ENCODE assay signal across 8 cellular contexts in the genomic region with DNA sequence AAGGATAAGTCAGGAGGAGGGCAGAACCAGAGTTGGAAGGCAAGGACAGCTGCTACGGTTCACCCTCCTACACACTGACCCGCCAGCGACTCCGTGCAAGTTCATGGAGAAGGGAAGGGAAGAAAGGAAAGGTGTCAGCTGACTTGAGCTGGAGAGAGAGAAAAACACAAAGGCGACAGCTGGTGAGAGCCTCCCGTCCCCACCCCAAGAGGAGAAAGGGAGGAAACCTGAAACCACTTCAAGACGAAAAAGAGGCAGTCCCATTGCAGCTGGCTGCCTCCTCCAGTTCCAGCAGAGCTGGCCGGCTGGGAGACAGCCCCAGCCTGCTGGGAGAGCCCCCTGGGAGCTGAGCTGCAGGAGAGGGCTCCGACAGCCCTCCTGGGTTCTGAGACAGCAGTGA.
DNase-seq lines count a peak whose midpoint lies in the region; ATAC-seq and TF ChIP-seq lines count a peak whose summit lies in the region.

No MANE protein-coding gene starts in this region.

- no peaks in the 10 kb centered on the region for H3K9me3 ChIP-seq in MM.1S (replicated peaks; ENCODE audit: insufficient read depth, low read length)

- no peak overlapping the region for H3K4me3 ChIP-seq in MM.1S (ENCODE audit: low read length)
- H3K4me3 ChIP-seq in WI38 (ENCODE audit: low read depth, low read length): peak overlapping the region; percentile 52

- H3K36me3 ChIP-seq in MM.1S (replicated peaks; ENCODE audit: insufficient read depth, low read length): no peaks in the 10 kb centered on the region

- no peaks in the 10 kb centered on the region for H3K4me1 Mint-ChIP-seq in stimulated activated effector memory CD8-positive, alpha-beta T cell treated with anti-CD3 and anti-CD28 coated beads, Interleukin-12 subunit alpha, Interleukin-12 subunit beta, amount 100 ng/mL, for 72 hours
- H3K4me1 Mint-ChIP-seq in activated T-helper 2 cell treated with anti-CD3 and anti-CD28 coated beads, Interferon-gamma antibody, Interleukin-2, Interleukin-4, amounts not matched to agents 10 μg/mL and 5 μg/mL and 100 μg/mL, durations not matched to agents 14 hours and 24 hours and 36 hours (ENCODE audit: low read depth): no peaks in the 10 kb centered on the region

- no peaks in the 10 kb centered on the region for H3K9me2 ChIP-seq in MM.1S (replicated peaks; ENCODE audit: insufficient read depth, low read length)

- no peak overlapping the region for H3K27ac Mint-ChIP-seq in stimulated activated effector memory CD8-positive, alpha-beta T cell treated with anti-CD3 and anti-CD28 coated beads, Interleukin-12 subunit alpha, Interleukin-12 subunit beta, amount 100 ng/mL, for 72 hours
- H3K27ac Mint-ChIP-seq in activated T-helper 2 cell treated with anti-CD3 and anti-CD28 coated beads, Interferon-gamma antibody, Interleukin-2, Interleukin-4, amounts not matched to agents 10 μg/mL and 5 μg/mL and 100 μg/mL, durations not matched to agents 14 hours and 24 hours and 36 hours: no peak overlapping the region

- intact Hi-C loops in activated T-helper 2 cell treated with anti-CD3 and anti-CD28 coated beads, Interferon-gamma antibody, Interleukin-2, Interleukin-4, amounts not matched to agents 10 μg/mL and 5 μg/mL and 100 μg/mL, durations not matched to agents 14 hours and 24 hours and 36 hours (cut with micrococcal nuclease): no loop called here

- H3K4me2 ChIP-seq in MM.1S (ENCODE audit: low read depth, low read length): peak overlapping the region; percentile 47; the same call in 1 of the 2 replicates

- no peaks in the 10 kb centered on the region for H3K36me3 Mint-ChIP-seq in stimulated activated effector memory CD8-positive, alpha-beta T cell treated with anti-CD3 and anti-CD28 coated beads, Interleukin-12 subunit alpha, Interleukin-12 subunit beta, amount 100 ng/mL, for 72 hours
- H3K36me3 Mint-ChIP-seq in activated T-helper 2 cell treated with anti-CD3 and anti-CD28 coated beads, Interferon-gamma antibody, Interleukin-2, Interleukin-4, amounts not matched to agents 10 μg/mL and 5 μg/mL and 100 μg/mL, durations not matched to agents 14 hours and 24 hours and 36 hours (ENCODE audit: low read depth): no peaks in the 10 kb centered on the region

- H3K9me3 Mint-ChIP-seq in stimulated activated effector memory CD8-positive, alpha-beta T cell treated with anti-CD3 and anti-CD28 coated beads, Interleukin-12 subunit alpha, Interleukin-12 subunit beta, amount 100 ng/mL, for 72 hours: no peaks in the 10 kb centered on the region
- H3K9me3 Mint-ChIP-seq in activated T-helper 2 cell treated with anti-CD3 and anti-CD28 coated beads, Interferon-gamma antibody, Interleukin-2, Interleukin-4, amounts not matched to agents 10 μg/mL and 5 μg/mL and 100 μg/mL, durations not matched to agents 14 hours and 24 hours and 36 hours: no peaks in the 10 kb centered on the region

- H3F3A ChIP-seq in MM.1S (ENCODE audit: insufficient read depth, low read length): no peaks in the 10 kb centered on the region

- H2AFZ ChIP-seq in MM.1S (ENCODE audit: low read length): no peak overlapping the region

- no peak overlapping the region for H3K27ac ChIP-seq in MM.1S (ENCODE audit: low read length)

- H3K4me1 ChIP-seq in MM.1S (ENCODE audit: low read length): peaks cover 15% of the 10 kb centered on the region

- DNase-seq in AG08396 (ENCODE audit: low spot score): peak; percentile 73
- DNase-seq in MM.1S: peak; percentile 34
- DNase-seq in iPS DF 19.7 (ENCODE audit: low read depth, low spot score): peak; percentile 88
- DNase-seq in stimulated activated effector memory CD8-positive, alpha-beta T cell treated with anti-CD3 and anti-CD28 coated beads, Interleukin-12 subunit alpha, Interleukin-12 subunit beta, amount 100 ng/mL, for 72 hours (ENCODE audit: low spot score in 2 of 2): no peak
- no peak for DNase-seq in activated T-helper 2 cell treated with anti-CD3 and anti-CD28 coated beads, Interferon-gamma antibody, Interleukin-2, Interleukin-4, amounts not matched to agents 10 μg/mL and 5 μg/mL and 100 μg/mL, durations not matched to agents 14 hours and 24 hours and 36 hours (ENCODE audit: low spot score)
- no peak for DNase-seq in activated CD4-positive, alpha-beta T cell treated with anti-CD3 and anti-CD28 coated beads, Interleukin-2, amount 50 U/mL, for 1 hour

- peaks cover 94% of the 10 kb centered on the region for H3K79me2 ChIP-seq in MM.1S (ENCODE audit: low read length)

- ATAC-seq in stimulated activated effector memory CD8-positive, alpha-beta T cell treated with anti-CD3 and anti-CD28 coated beads, Interleukin-12 subunit alpha, Interleukin-12 subunit beta, amount 100 ng/mL, for 72 hours: peak; percentile 11
- no peak for ATAC-seq in GM18861 (IDR thresholded peaks at IDR 0.05; ENCODE audit: unreplicated experiment)

- no peak overlapping the region for H3K9ac ChIP-seq in MM.1S (ENCODE audit: low read length)

- H4K20me1 ChIP-seq in MM.1S (ENCODE audit: insufficient read depth, low read length): peaks cover 13% of the 10 kb centered on the region

- TF ChIP-seq CTCF in MM.1S (IDR thresholded peaks at IDR 0.05; ENCODE audit: low read length) (no peak), WI38 (IDR thresholded peaks at IDR 0.05; ENCODE audit: low read depth, low read length) (no peak)

- H3K4me3 Mint-ChIP-seq in stimulated activated effector memory CD8-positive, alpha-beta T cell treated with anti-CD3 and anti-CD28 coated beads, Interleukin-12 subunit alpha, Interleukin-12 subunit beta, amount 100 ng/mL, for 72 hours: no peak overlapping the region
- no peak overlapping the region for H3K4me3 Mint-ChIP-seq in activated T-helper 2 cell treated with anti-CD3 and anti-CD28 coated beads, Interferon-gamma antibody, Interleukin-2, Interleukin-4, amounts not matched to agents 10 μg/mL and 5 μg/mL and 100 μg/mL, durations not matched to agents 14 hours and 24 hours and 36 hours (ENCODE audit: low read depth)

- H3K27me3 Mint-ChIP-seq in activated T-helper 2 cell treated with anti-CD3 and anti-CD28 coated beads, Interferon-gamma antibody, Interleukin-2, Interleukin-4, amounts not matched to agents 10 μg/mL and 5 μg/mL and 100 μg/mL, durations not matched to agents 14 hours and 24 hours and 36 hours (ENCODE audit: low read depth): peaks cover 24% of the 10 kb centered on the region

- no peaks in the 10 kb centered on the region for H3K27me3 ChIP-seq in MM.1S (replicated peaks; ENCODE audit: insufficient read depth, low read length)

Comparison
In these comparisons a context has a peak if more than half of its experiments do, and no peak if none do; other contexts are left out.
1. DNase-seq: peak in AG08396 (single experiment), MM.1S (single experiment) and iPS DF 19.7 (single experiment); none in stimulated activated effector memory CD8-positive, alpha-beta T cell treated with anti-CD3 and anti-CD28 coated beads, Interleukin-12 subunit alpha, Interleukin-12 subunit beta, amount 100 ng/mL, for 72 hours (0 of 2), activated T-helper 2 cell treated with anti-CD3 and anti-CD28 coated beads, Interferon-gamma antibody, Interleukin-2, Interleukin-4, amounts not matched to agents 10 μg/mL and 5 μg/mL and 100 μg/mL, durations not matched to agents 14 hours and 24 hours and 36 hours (single experiment) and activated CD4-positive, alpha-beta T cell treated with anti-CD3 and anti-CD28 coated beads, Interleukin-2, amount 50 U/mL, for 1 hour (single experiment).